Comparison of ENCODE assay signal across 8 cellular contexts in genomic region chr10:124701881-124702656, GRCh38. TPM values are rescaled to one million over a fixed set of nuclear protein-coding genes. Genes with fewer than 3 reads are reported as not detected.
DNase-seq lines count a peak whose midpoint lies in the region; ATAC-seq, FAIRE-seq and TF ChIP-seq lines count a peak whose summit lies in the region.

No MANE protein-coding gene starts in this region.

- peaks cover 42% of the 10 kb centered on the region for H3K36me3 ChIP-seq in KOPT-K1 (ENCODE audit: insufficient read depth, low read length)
- no peaks in the 10 kb centered on the region for H3K36me3 ChIP-seq in kidney (ENCODE audit: control insufficient read depth in 1 of 2, insufficient read depth in 2 of 2, low read length in 2 of 2)

- H3K4me3 Mint-ChIP-seq in activated naive CD8-positive, alpha-beta T cell: peak overlapping the region; percentile 65

- no peak for FAIRE-seq in kidney (lab: Jason Lieb, UNC)

- peak overlapping the region; percentile 5 to 37 for H3K9ac ChIP-seq in kidney (ENCODE audit: low read length in 2 of 2)

- ATAC-seq in GM18858 (IDR thresholded peaks at IDR 0.05; ENCODE audit: unreplicated experiment): no peak

- peak overlapping the region; percentile 89 for H3K27ac ChIP-seq in KOPT-K1 (ENCODE audit: low read depth, low read length, poor library complexity, severe bottlenecking)
- H3K27ac ChIP-seq in kidney (ENCODE audit: low read depth in 2 of 2, low read length in 2 of 2): peak overlapping the region; percentile 86 to 88

- H3K4me1 Mint-ChIP-seq in activated naive CD8-positive, alpha-beta T cell (ENCODE audit: low read depth): peaks cover 90% of the 10 kb centered on the region

- DNase-seq in kidney: peak; percentile 77
- DNase-seq in stimulated activated CD4-positive, alpha-beta T cell treated with anti-CD3 and anti-CD28 coated beads, TNF-alpha, amount 100 ng/mL, for 24 hours (ENCODE audit: low read depth in 3 of 3): peak; percentile 19 to 61 (median 36)
- DNase-seq in NCI-H524 treated with DMSO at 0.1 percent for 48 hours (lab: John Stamatoyannopoulos, UW): no peak
- no peak for DNase-seq in KBM-7
- DNase-seq in RPMI8226: no peak

- intact Hi-C loops in kidney (cut with DNase I): no loop called here

- TF ChIP-seq CTCF in kidney (IDR thresholded peaks at IDR 0.05; ENCODE audit: borderline replicate concordance, extremely low read depth, insufficient read depth): no peak

- no peaks in the 10 kb centered on the region for H3K9me3 Mint-ChIP-seq in activated naive CD8-positive, alpha-beta T cell (ENCODE audit: low read depth)

- no peak overlapping the region for H3K4me3 ChIP-seq in kidney (ENCODE audit: low read length in 2 of 2)

- H3K27me3 Mint-ChIP-seq in activated naive CD8-positive, alpha-beta T cell: no peaks in the 10 kb centered on the region

- H3K9me3 ChIP-seq in KOPT-K1 (ENCODE audit: insufficient read depth, low read length, poor library complexity, severe bottlenecking): no peaks in the 10 kb centered on the region
- no peaks in the 10 kb centered on the region for H3K9me3 ChIP-seq in kidney (ENCODE audit: control insufficient read depth in 1 of 2, low read length in 2 of 2)

- peaks cover 78 to 95% of the 10 kb centered on the region in 2 donors for H3K4me1 ChIP-seq in kidney (ENCODE audit: control insufficient read depth in 1 of 2, insufficient read depth in 1 of 2, low read depth in 1 of 2, low read length in 2 of 2)

- peak overlapping the region; percentile 90 for H3K27ac Mint-ChIP-seq in activated naive CD8-positive, alpha-beta T cell

- H3K36me3 Mint-ChIP-seq in activated naive CD8-positive, alpha-beta T cell: peaks cover 5% of the 10 kb centered on the region

- in situ Hi-C loops in KBM-7 (cut with MboI; ENCODE audit: low pct_unique_long_range_greater_than_20kb, low sequenced_read_pairs): no loop called here

RNA-seq across cellular contexts. Expression of gene FAM53B, which starts 42.1 kb away (rescaled TPM):
- 30.0 TPM for total RNA-seq in kidney
- 11.8 TPM for polyA plus RNA-seq in kidney (ENCODE audit: insufficient read depth, low read depth, low replicate concordance)

Comparison
In these comparisons a context has a peak if more than half of its experiments do, and no peak if none do; other contexts are left out.
1. DNase-seq: peak in kidney (single experiment) and stimulated activated CD4-positive, alpha-beta T cell treated with anti-CD3 and anti-CD28 coated beads, TNF-alpha, amount 100 ng/mL, for 24 hours (3 of 3); none in NCI-H524 treated with DMSO at 0.1 percent for 48 hours (single experiment), KBM-7 (single experiment) and RPMI8226 (single experiment).